Comparison of ENCODE assay signal across 9 cellular contexts in the genomic region with DNA sequence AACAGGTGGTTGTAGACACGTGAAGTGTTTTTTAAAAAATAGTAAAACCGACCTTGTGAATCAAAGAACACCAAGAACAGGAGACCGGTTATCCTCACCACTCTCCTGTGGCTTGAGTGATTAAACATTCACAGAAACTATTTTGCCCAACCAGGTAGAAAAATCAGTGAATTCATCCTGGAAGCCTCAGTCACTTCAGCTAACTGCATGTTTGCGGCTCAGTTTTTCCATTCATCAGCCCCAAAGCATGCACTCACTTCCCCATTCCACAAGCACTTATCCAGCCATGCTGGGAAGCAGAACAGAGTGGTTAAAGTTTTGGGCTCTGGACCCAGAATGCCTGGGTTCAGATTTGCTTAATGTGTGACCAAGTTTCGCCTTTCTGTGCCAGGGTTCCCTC. TPM values are rescaled to one million over a fixed set of nuclear protein-coding genes. Genes with fewer than 3 reads are reported as not detected.
DNase-seq lines count a peak whose midpoint lies in the region; FAIRE-seq and TF ChIP-seq lines count a peak whose summit lies in the region.
"Had no signal": no experiment of that assay in that cellular context is flagged by ENCODE, and none has a peak within 500 bp of the region (broad histone marks: within the 10 kb centered on the region; RNA-seq: fewer than 3 reads in every experiment).

No MANE protein-coding gene starts in this region.

- intact Hi-C loops in posterior vena cava (cut with DNase I), result no loop called here

- DNase-seq in DMS53 (lab: John Stamatoyannopoulos, UW) (peak; percentile 49), DMS53 treated with DMSO at 0.1 percent for 48 hours (lab: John Stamatoyannopoulos, UW; ENCODE audit: unreplicated experiment) (no peak), RCC 7860 (ENCODE audit: low spot score) (peak; percentile 85), fibroblast of the aortic adventitia (ENCODE audit: low read depth) (peak; percentile 76), skeletal muscle cell (ENCODE audit: low read depth) (no peak), medulla oblongata (ENCODE audit: extremely low spot score) (no peak), posterior vena cava (ENCODE audit: low spot score) (no peak)
- no peak for DNase-seq in activated T-cell treated with anti-CD3 and anti-CD28 coated beads, Interleukin-2, amount 50 U/mL, for 48 hours

- FAIRE-seq in RCC 7860 (lab: Jason Lieb, UNC), result peak; percentile 97

- no peak for TF ChIP-seq CTCF in fibroblast of the aortic adventitia (IDR thresholded peaks at IDR 0.05; ENCODE audit: insufficient read depth, low read length)

- no peak overlapping the region for H3K4me3 ChIP-seq in fibroblast of the aortic adventitia (ENCODE audit: low read depth, low read length)
- H3K4me3 ChIP-seq in skeletal muscle cell (ENCODE audit: low read depth, low read length), result peak overlapping the region; percentile 40

RNA-seq across cellular contexts. Expression of gene LRRN4, which starts 2.4 kb away (rescaled TPM):
- total RNA-seq in fibroblast of the aortic adventitia (ENCODE audit: low replicate concordance), result 0.09 TPM in 1 of 2 replicates, not detected in the other
- total RNA-seq in posterior vena cava, result under 1 TPM; 0.10 to 0.19 TPM
- total RNA-seq: lung microvascular endothelial cell had no signal

RNA-seq across cellular contexts. Expression of gene CRLS1, which starts 45.6 kb away (rescaled TPM):
- total RNA-seq in fibroblast of the aortic adventitia (ENCODE audit: low replicate concordance) (50.4 and 74.6 TPM in 2 replicates), posterior vena cava (10 to 100 TPM; 34.0 to 50.7 TPM)

Comparison
In these comparisons a context has a peak if more than half of its experiments do, and no peak if none do; other contexts are left out.
1. DNase-seq: peak in DMS53 (single experiment), RCC 7860 (single experiment) and fibroblast of the aortic adventitia (single experiment); none in DMS53 treated with DMSO at 0.1 percent for 48 hours (single experiment), skeletal muscle cell (single experiment), medulla oblongata (single experiment), activated T-cell treated with anti-CD3 and anti-CD28 coated beads, Interleukin-2, amount 50 U/mL, for 48 hours (0 of 2) and posterior vena cava (single experiment).